Comparison of ENCODE assay signal across 1 cellular context in genomic region chr11:63610604-63611394, GRCh38.
TF ChIP-seq lines count a peak whose summit lies in the region.

No MANE protein-coding gene starts in this region.

TF ChIP-seq in WTC11, 78 proteins besides CTCF, POLR2A, EP300 and RAD21 (continued from another document):
- TF ChIP-seq ATF2 (CRISPR knock-in tag; IDR thresholded peaks at IDR 0.05; ENCODE audit: borderline replicate concordance, low read depth) (no peak), NFYB (CRISPR knock-in tag; conservative IDR thresholded peaks at IDR 0.05; ENCODE audit: low read depth) (no peak), ZNF317 (CRISPR knock-in tag; IDR thresholded peaks at IDR 0.05; ENCODE audit: borderline replicate concordance, low read depth) (no peak), ESRRA (CRISPR knock-in tag; IDR thresholded peaks at IDR 0.05; ENCODE audit: borderline replicate concordance) (no peak), ZSCAN18 (CRISPR knock-in tag; IDR thresholded peaks at IDR 0.05) (no peak), TP53 (CRISPR knock-in tag; IDR thresholded peaks at IDR 0.05) (peak; percentile 56; the same call in 1 of the 2 replicates), PREB (CRISPR knock-in tag; IDR thresholded peaks at IDR 0.05; ENCODE audit: borderline replicate concordance) (no peak), JUN (CRISPR knock-in tag; IDR thresholded peaks at IDR 0.05) (no peak)
